ENCODE assay signal across 27 cellular contexts in genomic region chr20:43420192-43420591, GRCh38.
"Had no signal": no experiment of that assay in that cellular context is flagged by ENCODE, and none has a peak within 500 bp of the region (broad histone marks: within the 10 kb centered on the region; RNA-seq: fewer than 3 reads in every experiment).

No MANE protein-coding gene starts in this region.

- H3K36me3 ChIP-seq: stomach, suprapubic skin, thoracic aorta, thyroid gland, tibial artery, tibial nerve, transverse colon, upper lobe of left lung, upper lobe of right lung, uterus, vagina had no signal

- H3K4me3 ChIP-seq: stomach, suprapubic skin, testis, thoracic aorta, thyroid gland, tibial artery, tibial nerve, transverse colon, upper lobe of left lung, upper lobe of right lung, uterus, vagina had no signal

- H3K27ac ChIP-seq: stomach, suprapubic skin, testis, thoracic aorta, thyroid gland, tibial artery, tibial nerve, transverse colon, upper lobe of left lung, upper lobe of right lung, uterus, vagina had no signal

- H3K9me3 ChIP-seq: testis, thyroid gland, vagina had no signal

- ATAC-seq: stimulated activated effector memory CD8-positive, alpha-beta T cell treated with anti-CD3 and anti-CD28 coated beads, Interleukin-12 subunit alpha, Interleukin-12 subunit beta, amount 100 ng/mL, for 72 hours; stimulated activated memory B cell treated with anti-CD40 and anti-IgM and Interleukin-4, amounts not matched to agents 10 μg/mL and 1 μg/mL and 100 μg/mL, for 72 hours; stimulated activated naive B cell treated with anti-CD40 and anti-IgM and Interleukin-4, amounts not matched to agents 10 μg/mL and 1 μg/mL and 100 μg/mL, for 72 hours; stimulated activated naive CD8-positive, alpha-beta T cell treated with anti-CD3 and anti-CD28 coated beads, Interleukin-15, amount 100 ng/mL, for 72 hours; stimulated activated naive CD8-positive, alpha-beta T cell treated with anti-CD3 and anti-CD28 coated beads, Interleukin-15, Interleukin-2, amounts not matched to agents 100 U/mL and 50 U/mL, for 24 hours; upper lobe of right lung had no signal

- DNase-seq: stimulated activated CD4-positive, alpha-beta T cell treated with anti-CD3 and anti-CD28 coated beads, Interleukin-2, amount 100 ng/mL, for 48 hours; stimulated activated CD4-positive, alpha-beta T cell treated with anti-CD3 and anti-CD28 coated beads, Interleukin-4, amount 100 ng/mL, for 1 hour; stimulated activated CD4-positive, alpha-beta T cell treated with anti-CD3 and anti-CD28 coated beads, Interleukin-4, amount 100 ng/mL, for 24 hours; stimulated activated CD4-positive, alpha-beta T cell treated with anti-CD3 and anti-CD28 coated beads, Interleukin-4, amount 100 ng/mL, for 4 hours; stimulated activated CD8-positive, alpha-beta memory T cell treated with anti-CD3 and anti-CD28 coated beads, Interleukin-4, amount 100 ng/mL, for 48 hours; stimulated activated naive B cell treated with anti-CD40 and anti-IgM and Interleukin-4, amounts not matched to agents 10 μg/mL and 1 μg/mL and 100 μg/mL, for 72 hours; stimulated activated naive CD4-positive, alpha-beta T cell; stimulated activated naive CD4-positive, alpha-beta T cell treated with Interleukin-2 at 50 U/mL for 16 hours; stimulated activated naive CD8-positive, alpha-beta T cell treated with anti-CD3 and anti-CD28 coated beads, Interleukin-15, amount 100 ng/mL, for 72 hours; stimulated activated naive CD8-positive, alpha-beta T cell treated with anti-CD3 and anti-CD28 coated beads, Interleukin-15, Interleukin-2, amounts not matched to agents 100 U/mL and 50 U/mL, for 24 hours; stomach; substantia nigra; testis; thyroid gland; tibial artery; transverse colon; trophoblast cell; upper lobe of left lung; upper lobe of right lung; uterus had no signal

- H3K27me3 ChIP-seq: testis, thyroid gland, tibial nerve, transverse colon, upper lobe of left lung, upper lobe of right lung, uterus, vagina had no signal

- FAIRE-seq: urothelium cell line had no signal

- H3K4me1 ChIP-seq: stomach, suprapubic skin, testis, thyroid gland, tibial artery, tibial nerve, transverse colon, upper lobe of left lung, upper lobe of right lung, uterus, vagina had no signal
